In the genomic region with DNA sequence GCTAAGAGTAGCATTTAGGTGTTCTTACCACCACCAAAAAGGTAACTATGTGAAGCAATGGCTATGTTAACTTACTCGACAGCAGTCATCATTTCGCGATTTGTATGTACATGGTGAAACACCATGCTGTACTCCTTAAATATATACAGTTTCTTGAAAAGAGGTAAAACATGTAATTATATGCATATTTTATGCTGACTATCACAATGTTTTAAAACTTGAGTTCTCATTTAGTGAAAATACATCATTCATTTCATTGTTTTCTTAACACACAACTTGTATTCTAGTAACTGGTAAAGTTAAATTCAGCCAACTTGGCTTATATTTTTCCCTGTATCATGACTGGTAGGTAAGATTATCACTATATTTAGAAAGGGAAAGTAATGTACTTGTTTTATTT, we compare ENCODE assay signal across 3 cellular contexts.
A peak's percentile ranks its signal among the peaks of the same experiment; 100 is the strongest.
TF ChIP-seq lines count a peak whose summit lies in the region.

No MANE protein-coding gene starts in this region.

TF ChIP-seq in HepG2, 621 proteins besides CTCF, POLR2A, EP300 and RAD21:
- TF ChIP-seq MAFF (IDR thresholded peaks at IDR 0.05; ENCODE audit: low read depth, low read length) (peak; percentile 52; the same call in 1 of the 2 replicates), ZNF75D (CRISPR knock-in tag; IDR thresholded peaks at IDR 0.05; ENCODE audit: borderline replicate concordance) (no peak), MAFK (conservative IDR thresholded peaks at IDR 0.05 in 1 of 2, IDR thresholded peaks at IDR 0.05 in 1 of 2; ENCODE audit: low read length in 2 of 2) (peak; percentile 13 to 64; a peak in 2 of 4 replicates), MEIS2 (CRISPR knock-in tag; IDR thresholded peaks at IDR 0.05) (no peak)

TF ChIP-seq in WTC11, 78 proteins besides CTCF, POLR2A, EP300 and RAD21 (continues in another document):
- TF ChIP-seq ZNF416 (CRISPR knock-in tag; IDR thresholded peaks at IDR 0.05) (no peak), SOX15 (CRISPR knock-in tag; IDR thresholded peaks at IDR 0.05) (no peak), ZNF232 (CRISPR knock-in tag; IDR thresholded peaks at IDR 0.05) (no peak), KAT7 (CRISPR knock-in tag; IDR thresholded peaks at IDR 0.05; ENCODE audit: borderline replicate concordance) (no peak), FOXJ3 (CRISPR knock-in tag; IDR thresholded peaks at IDR 0.05; ENCODE audit: borderline replicate concordance) (no peak), SMAD4 (CRISPR knock-in tag; IDR thresholded peaks at IDR 0.05) (no peak), RORB (CRISPR knock-in tag; IDR thresholded peaks at IDR 0.05) (no peak), GABPB1 (CRISPR knock-in tag; IDR thresholded peaks at IDR 0.05) (no peak), MYBL2 (CRISPR knock-in tag; IDR thresholded peaks at IDR 0.05) (no peak), CREB1 (CRISPR knock-in tag; IDR thresholded peaks at IDR 0.05) (no peak), ELF4 (CRISPR knock-in tag; IDR thresholded peaks at IDR 0.05; ENCODE audit: low read depth) (no peak)
- TF ChIP-seq, protein P1, sequence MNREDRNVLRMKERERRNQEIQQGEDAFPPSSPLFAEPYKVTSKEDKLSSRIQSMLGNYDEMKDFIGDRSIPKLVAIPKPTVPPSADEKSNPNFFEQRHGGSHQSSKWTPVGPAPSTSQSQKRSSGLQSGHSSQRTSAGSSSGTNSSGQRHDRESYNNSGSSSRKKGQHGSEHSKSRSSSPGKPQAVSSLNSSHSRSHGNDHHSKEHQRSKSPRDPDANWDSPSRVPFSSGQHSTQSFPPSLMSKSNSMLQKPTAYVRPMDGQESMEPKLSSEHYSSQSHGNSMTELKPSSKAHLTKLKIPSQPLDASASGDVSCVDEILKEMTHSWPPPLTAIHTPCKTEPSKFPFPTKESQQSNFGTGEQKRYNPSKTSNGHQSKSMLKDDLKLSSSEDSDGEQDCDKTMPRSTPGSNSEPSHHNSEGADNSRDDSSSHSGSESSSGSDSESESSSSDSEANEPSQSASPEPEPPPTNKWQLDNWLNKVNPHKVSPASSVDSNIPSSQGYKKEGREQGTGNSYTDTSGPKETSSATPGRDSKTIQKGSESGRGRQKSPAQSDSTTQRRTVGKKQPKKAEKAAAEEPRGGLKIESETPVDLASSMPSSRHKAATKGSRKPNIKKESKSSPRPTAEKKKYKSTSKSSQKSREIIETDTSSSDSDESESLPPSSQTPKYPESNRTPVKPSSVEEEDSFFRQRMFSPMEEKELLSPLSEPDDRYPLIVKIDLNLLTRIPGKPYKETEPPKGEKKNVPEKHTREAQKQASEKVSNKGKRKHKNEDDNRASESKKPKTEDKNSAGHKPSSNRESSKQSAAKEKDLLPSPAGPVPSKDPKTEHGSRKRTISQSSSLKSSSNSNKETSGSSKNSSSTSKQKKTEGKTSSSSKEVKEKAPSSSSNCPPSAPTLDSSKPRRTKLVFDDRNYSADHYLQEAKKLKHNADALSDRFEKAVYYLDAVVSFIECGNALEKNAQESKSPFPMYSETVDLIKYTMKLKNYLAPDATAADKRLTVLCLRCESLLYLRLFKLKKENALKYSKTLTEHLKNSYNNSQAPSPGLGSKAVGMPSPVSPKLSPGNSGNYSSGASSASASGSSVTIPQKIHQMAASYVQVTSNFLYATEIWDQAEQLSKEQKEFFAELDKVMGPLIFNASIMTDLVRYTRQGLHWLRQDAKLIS (CRISPR knock-in tag; IDR thresholded peaks at IDR 0.05; ENCODE audit: borderline replicate concordance): no peak
- TF ChIP-seq, protein P2, sequence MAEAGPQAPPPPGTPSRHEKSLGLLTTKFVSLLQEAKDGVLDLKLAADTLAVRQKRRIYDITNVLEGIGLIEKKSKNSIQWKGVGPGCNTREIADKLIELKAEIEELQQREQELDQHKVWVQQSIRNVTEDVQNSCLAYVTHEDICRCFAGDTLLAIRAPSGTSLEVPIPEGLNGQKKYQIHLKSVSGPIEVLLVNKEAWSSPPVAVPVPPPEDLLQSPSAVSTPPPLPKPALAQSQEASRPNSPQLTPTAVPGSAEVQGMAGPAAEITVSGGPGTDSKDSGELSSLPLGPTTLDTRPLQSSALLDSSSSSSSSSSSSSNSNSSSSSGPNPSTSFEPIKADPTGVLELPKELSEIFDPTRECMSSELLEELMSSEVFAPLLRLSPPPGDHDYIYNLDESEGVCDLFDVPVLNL (CRISPR knock-in tag; IDR thresholded peaks at IDR 0.05; ENCODE audit: borderline replicate concordance, low read depth): no peak
- TF ChIP-seq, protein P3, sequence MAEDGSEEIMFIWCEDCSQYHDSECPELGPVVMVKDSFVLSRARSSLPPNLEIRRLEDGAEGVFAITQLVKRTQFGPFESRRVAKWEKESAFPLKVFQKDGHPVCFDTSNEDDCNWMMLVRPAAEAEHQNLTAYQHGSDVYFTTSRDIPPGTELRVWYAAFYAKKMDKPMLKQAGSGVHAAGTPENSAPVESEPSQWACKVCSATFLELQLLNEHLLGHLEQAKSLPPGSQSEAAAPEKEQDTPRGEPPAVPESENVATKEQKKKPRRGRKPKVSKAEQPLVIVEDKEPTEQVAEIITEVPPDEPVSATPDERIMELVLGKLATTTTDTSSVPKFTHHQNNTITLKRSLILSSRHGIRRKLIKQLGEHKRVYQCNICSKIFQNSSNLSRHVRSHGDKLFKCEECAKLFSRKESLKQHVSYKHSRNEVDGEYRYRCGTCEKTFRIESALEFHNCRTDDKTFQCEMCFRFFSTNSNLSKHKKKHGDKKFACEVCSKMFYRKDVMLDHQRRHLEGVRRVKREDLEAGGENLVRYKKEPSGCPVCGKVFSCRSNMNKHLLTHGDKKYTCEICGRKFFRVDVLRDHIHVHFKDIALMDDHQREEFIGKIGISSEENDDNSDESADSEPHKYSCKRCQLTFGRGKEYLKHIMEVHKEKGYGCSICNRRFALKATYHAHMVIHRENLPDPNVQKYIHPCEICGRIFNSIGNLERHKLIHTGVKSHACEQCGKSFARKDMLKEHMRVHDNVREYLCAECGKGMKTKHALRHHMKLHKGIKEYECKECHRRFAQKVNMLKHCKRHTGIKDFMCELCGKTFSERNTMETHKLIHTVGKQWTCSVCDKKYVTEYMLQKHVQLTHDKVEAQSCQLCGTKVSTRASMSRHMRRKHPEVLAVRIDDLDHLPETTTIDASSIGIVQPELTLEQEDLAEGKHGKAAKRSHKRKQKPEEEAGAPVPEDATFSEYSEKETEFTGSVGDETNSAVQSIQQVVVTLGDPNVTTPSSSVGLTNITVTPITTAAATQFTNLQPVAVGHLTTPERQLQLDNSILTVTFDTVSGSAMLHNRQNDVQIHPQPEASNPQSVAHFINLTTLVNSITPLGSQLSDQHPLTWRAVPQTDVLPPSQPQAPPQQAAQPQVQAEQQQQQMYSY (CRISPR knock-in tag; IDR thresholded peaks at IDR 0.05): no peak
- TF ChIP-seq, protein P4, sequence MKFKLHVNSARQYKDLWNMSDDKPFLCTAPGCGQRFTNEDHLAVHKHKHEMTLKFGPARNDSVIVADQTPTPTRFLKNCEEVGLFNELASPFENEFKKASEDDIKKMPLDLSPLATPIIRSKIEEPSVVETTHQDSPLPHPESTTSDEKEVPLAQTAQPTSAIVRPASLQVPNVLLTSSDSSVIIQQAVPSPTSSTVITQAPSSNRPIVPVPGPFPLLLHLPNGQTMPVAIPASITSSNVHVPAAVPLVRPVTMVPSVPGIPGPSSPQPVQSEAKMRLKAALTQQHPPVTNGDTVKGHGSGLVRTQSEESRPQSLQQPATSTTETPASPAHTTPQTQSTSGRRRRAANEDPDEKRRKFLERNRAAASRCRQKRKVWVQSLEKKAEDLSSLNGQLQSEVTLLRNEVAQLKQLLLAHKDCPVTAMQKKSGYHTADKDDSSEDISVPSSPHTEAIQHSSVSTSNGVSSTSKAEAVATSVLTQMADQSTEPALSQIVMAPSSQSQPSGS (CRISPR knock-in tag; IDR thresholded peaks at IDR 0.05; ENCODE audit: borderline replicate concordance, low read depth): no peak

TF ChIP-seq in H1, 55 proteins besides CTCF, POLR2A, EP300 and RAD21:
- no peak for TF ChIP-seq SIRT6 (IDR thresholded peaks at IDR 0.05; ENCODE audit: low read length)
- TF ChIP-seq CHD1 (IDR thresholded peaks at IDR 0.05; ENCODE audit: low read depth, low read length): no peak
- no peak for TF ChIP-seq TAF7 (optimal IDR thresholded peaks at IDR 0.05; ENCODE audit: borderline replicate concordance, low read depth, low read length)
- TF ChIP-seq, protein P5, sequence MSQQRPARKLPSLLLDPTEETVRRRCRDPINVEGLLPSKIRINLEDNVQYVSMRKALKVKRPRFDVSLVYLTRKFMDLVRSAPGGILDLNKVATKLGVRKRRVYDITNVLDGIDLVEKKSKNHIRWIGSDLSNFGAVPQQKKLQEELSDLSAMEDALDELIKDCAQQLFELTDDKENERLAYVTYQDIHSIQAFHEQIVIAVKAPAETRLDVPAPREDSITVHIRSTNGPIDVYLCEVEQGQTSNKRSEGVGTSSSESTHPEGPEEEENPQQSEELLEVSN (IDR thresholded peaks at IDR 0.05): no peak
- TF ChIP-seq EZH2 (IDR thresholded peaks at IDR 0.05; ENCODE audit: low read depth, low read length, severe bottlenecking): no peak
- no peak for TF ChIP-seq EGR1 (IDR thresholded peaks at IDR 0.05; ENCODE audit: borderline replicate concordance, low read depth, low read length)
- TF ChIP-seq CBX5 (IDR thresholded peaks at IDR 0.05; ENCODE audit: low read depth, low read length): no peak
- no peak for TF ChIP-seq TEAD4 (IDR thresholded peaks at IDR 0.05; ENCODE audit: low read depth, low read length)
- TF ChIP-seq CTBP2 (IDR thresholded peaks at IDR 0.05; ENCODE audit: borderline replicate concordance, insufficient read depth, insufficient read length, low read length): no peak
- no peak for TF ChIP-seq SP1 (IDR thresholded peaks at IDR 0.05; ENCODE audit: low read depth, low read length)
- no peak for TF ChIP-seq TBP (IDR thresholded peaks at IDR 0.05; ENCODE audit: low read depth, low read length)
- no peak for TF ChIP-seq CEBPB (IDR thresholded peaks at IDR 0.05; ENCODE audit: low read depth, low read length)
